19 cellular contexts compared by ENCODE assay signal in the genomic region with DNA sequence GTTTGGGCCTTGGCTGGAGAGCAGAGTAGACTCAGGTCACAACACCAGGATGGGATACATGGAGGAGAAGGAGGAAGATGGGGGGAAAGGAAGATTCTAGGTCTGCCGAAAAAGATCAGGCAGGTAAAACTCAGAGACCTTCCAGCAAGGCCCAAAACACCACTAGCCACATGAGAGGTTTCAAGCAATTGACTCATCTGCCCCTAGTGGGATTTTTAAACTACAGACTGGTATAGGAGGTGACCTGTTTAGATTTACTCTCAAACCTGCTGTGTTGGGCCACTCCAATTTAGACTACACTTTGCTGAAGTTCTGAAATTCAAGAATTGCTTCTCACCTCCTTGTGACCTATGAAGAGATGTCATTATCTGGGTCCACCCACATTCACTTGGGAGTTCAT.
DNase-seq lines count a peak whose midpoint lies in the region; TF ChIP-seq lines count a peak whose summit lies in the region.
"Had no signal": no experiment of that assay in that cellular context is flagged by ENCODE, and none has a peak within 500 bp of the region (broad histone marks: within the 10 kb centered on the region; RNA-seq: fewer than 3 reads in every experiment).

No MANE protein-coding gene starts in this region.

- H3K4me1 Mint-ChIP-seq in Caco-2 (ENCODE audit: low read depth, unreplicated experiment) (peaks cover 47% of the 10 kb centered on the region), endodermal cell (peaks cover 4% of the 10 kb centered on the region), mesothelial cell of epicardium (peaks cover 50% of the 10 kb centered on the region)
- H3K4me1 Mint-ChIP-seq: B cell had no signal

- H3K9ac ChIP-seq in endodermal cell (ENCODE audit: extremely low read depth, low read length, poor library complexity, severe bottlenecking), result no peak overlapping the region
- H3K9ac ChIP-seq: BLaER1 treated with 17β-estradiol and CSF1 and Interleukin-3, amounts not matched to agents 10 nM and 100 nM; GM23248 had no signal

- H3K36me3 Mint-ChIP-seq in Caco-2 (ENCODE audit: insufficient read depth, unreplicated experiment), result peaks cover 6% of the 10 kb centered on the region
- no peaks in the 10 kb centered on the region for H3K36me3 Mint-ChIP-seq in endodermal cell (ENCODE audit: low read depth)
- H3K36me3 Mint-ChIP-seq in mesothelial cell of epicardium, result no peaks in the 10 kb centered on the region
- H3K36me3 Mint-ChIP-seq: CD8-positive, alpha-beta T cell had no signal

- no peak overlapping the region for H3K4me3 ChIP-seq in Caco-2 (ENCODE audit: low read depth, low read length)
- no peak overlapping the region for H3K4me3 ChIP-seq in endodermal cell (ENCODE audit: low read length)
- H3K4me3 ChIP-seq: BLaER1 treated with 17β-estradiol and CSF1 and Interleukin-3, amounts not matched to agents 10 nM and 100 nM; GM23248 had no signal

- no peaks in the 10 kb centered on the region for H3K27me3 ChIP-seq in Caco-2 (replicated peaks; ENCODE audit: control insufficient read depth, insufficient read depth, low read length)
- H3K27me3 ChIP-seq in endodermal cell (ENCODE audit: control insufficient read depth, insufficient read depth, low read length, poor library complexity, severe bottlenecking), result no peaks in the 10 kb centered on the region
- H3K27me3 ChIP-seq: BLaER1 treated with 17β-estradiol and CSF1 and Interleukin-3, amounts not matched to agents 10 nM and 100 nM had no signal

- DNase-seq in Caco-2 (no peak), NAMALWA (ENCODE audit: low spot score) (peak; percentile 7), endodermal cell (no peak), mesothelial cell of epicardium (ENCODE audit: low spot score in 2 of 2, unreplicated experiment in 2 of 2) (no peak), kidney glomerular epithelial cell (lab: John Stamatoyannopoulos, UW) (no peak), occipital lobe (lab: John Stamatoyannopoulos, UW) (no peak)
- DNase-seq in stimulated activated CD4-positive, alpha-beta T cell treated with anti-CD3 and anti-CD28 coated beads, Interleukin-2, amount 100 ng/mL, for 48 hours, result no peak
- no peak for DNase-seq in activated naive CD4-positive, alpha-beta T cell (lab: John Stamatoyannopoulos, UW)
- DNase-seq: 8988T; CD8-positive, alpha-beta T cell; DMS 273 treated with DMSO at 0.1 percent for 48 hours; DMS53; DND-41; EL; GM23248; HFFc6 had no signal

- H3K27ac Mint-ChIP-seq in Caco-2 (ENCODE audit: unreplicated experiment), result peak overlapping the region; percentile 72
- H3K27ac Mint-ChIP-seq in endodermal cell, result no peak overlapping the region
- H3K27ac Mint-ChIP-seq in mesothelial cell of epicardium, result peak overlapping the region; percentile 28
- H3K27ac Mint-ChIP-seq: B cell; CD8-positive, alpha-beta T cell; HFFc6 had no signal

- peaks cover 23% of the 10 kb centered on the region for H3K9me3 Mint-ChIP-seq in Caco-2 (ENCODE audit: unreplicated experiment)
- no peaks in the 10 kb centered on the region for H3K9me3 Mint-ChIP-seq in endodermal cell
- H3K9me3 Mint-ChIP-seq in mesothelial cell of epicardium, result peaks cover 5% of the 10 kb centered on the region
- H3K9me3 Mint-ChIP-seq: CD8-positive, alpha-beta T cell; HFFc6 had no signal

- intact Hi-C loops in Caco-2 (cut with micrococcal nuclease; ENCODE audit: unreplicated experiment), result no loop called here

- POLR2A ChIA-PET in Caco-2 (lab: Charles Lee), result no interaction called here

- H3K27ac ChIP-seq in endodermal cell (ENCODE audit: low read depth, low read length), result no peak overlapping the region
- H3K27ac ChIP-seq: BLaER1 treated with 17β-estradiol and CSF1 and Interleukin-3, amounts not matched to agents 10 nM and 100 nM; GM23248; HL-60 had no signal

- CTCF ChIA-PET in Caco-2 (lab: Charles Lee), result no interaction called here

- no TSS peak for BruUV-seq in Caco-2 (replicated peaks; lab: Mats Ljungman, UMichigan)

- H3K36me3 ChIP-seq in Caco-2 (ENCODE audit: control insufficient read depth, insufficient read depth, low read length) (no peaks in the 10 kb centered on the region), endodermal cell (ENCODE audit: control insufficient read depth, insufficient read depth, low read length) (no peaks in the 10 kb centered on the region)
- H3K36me3 ChIP-seq: BLaER1 treated with 17β-estradiol and CSF1 and Interleukin-3, amounts not matched to agents 10 nM and 100 nM had no signal

- no peaks in the 10 kb centered on the region for H3K9me3 ChIP-seq in Caco-2
- H3K9me3 ChIP-seq in endodermal cell (ENCODE audit: control insufficient read depth, low read length), result no peaks in the 10 kb centered on the region
- H3K9me3 ChIP-seq: BLaER1 treated with 17β-estradiol and CSF1 and Interleukin-3, amounts not matched to agents 10 nM and 100 nM had no signal

- H3K27me3 Mint-ChIP-seq in Caco-2 (ENCODE audit: insufficient read depth, unreplicated experiment) (no peaks in the 10 kb centered on the region), endodermal cell (ENCODE audit: insufficient read depth) (no peaks in the 10 kb centered on the region), mesothelial cell of epicardium (ENCODE audit: low read depth) (no peaks in the 10 kb centered on the region)
- H3K27me3 Mint-ChIP-seq: B cell had no signal

- H3K4me1 ChIP-seq in Caco-2 (peaks cover 56% of the 10 kb centered on the region), endodermal cell (ENCODE audit: control insufficient read depth, insufficient read depth, low read length) (no peaks in the 10 kb centered on the region)

- TF ChIP-seq CTCF in Caco-2 (IDR thresholded peaks at IDR 0.05; ENCODE audit: insufficient read depth in 1 of 2, low read depth in 1 of 2, low read length in 1 of 2, severe bottlenecking in 1 of 2, unreplicated experiment in 1 of 2) (no peak), endodermal cell (conservative IDR thresholded peaks at IDR 0.05) (peak; percentile 48), mesothelial cell of epicardium (IDR thresholded peaks at IDR 0.05; ENCODE audit: unreplicated experiment) (no peak)

- H3K4me3 Mint-ChIP-seq in Caco-2 (ENCODE audit: unreplicated experiment) (no peak overlapping the region), endodermal cell (no peak overlapping the region), mesothelial cell of epicardium (no peak overlapping the region)
- H3K4me3 Mint-ChIP-seq: B cell; CD8-positive, alpha-beta T cell; HFFc6 had no signal

- 86 to 100% methylated on average over 1 of the region's 1 CpG for WGBS in endodermal cell (ENCODE audit: insufficient coverage in 1 of 2, insufficient read length in 1 of 2), 2 experiments
